ENCODE assay signal across 1 cellular context in genomic region chr19:57280165-57280912, GRCh38.
TF ChIP-seq lines count a peak whose summit lies in the region.

TSS of gene ZNF460 (plus strand) at chr19:57280485. CDS start at chr19:57280807, 322 bp downstream.

TF ChIP-seq in K562, 482 proteins besides CTCF, POLR2A, EP300 and RAD21 (continued from another document and continues in another):
- TF ChIP-seq AFF4 (CRISPR knock-in tag; IDR thresholded peaks at IDR 0.05), result no peak
- TF ChIP-seq PYGO2 (tag; IDR thresholded peaks at IDR 0.05), result no peak
- TF ChIP-seq CGGBP1 (CRISPR knock-in tag; IDR thresholded peaks at IDR 0.05), result no peak
- no peak for TF ChIP-seq MEIS2 (IDR thresholded peaks at IDR 0.05; ENCODE audit: partially characterized antibody)
- no peak for TF ChIP-seq ZNF551 (CRISPR knock-in tag; IDR thresholded peaks at IDR 0.05)
- TF ChIP-seq SMARCE1 (IDR thresholded peaks at IDR 0.05), result no peak
- TF ChIP-seq FIP1L1 (IDR thresholded peaks at IDR 0.05; ENCODE audit: low read depth, low read length, poor library complexity, severe bottlenecking), result peak; percentile 89
- TF ChIP-seq FOXK1 (CRISPR knock-in tag; IDR thresholded peaks at IDR 0.05; ENCODE audit: borderline replicate concordance), result 0 out of 2 replicates have a peak, but pooled peaks have one; percentile 79
- TF ChIP-seq DNMT1 (IDR thresholded peaks at IDR 0.05), result no peak
- no peak for TF ChIP-seq PURB (CRISPR knock-in tag; IDR thresholded peaks at IDR 0.05; ENCODE audit: low read depth)
- TF ChIP-seq ILF3 (IDR thresholded peaks at IDR 0.05; ENCODE audit: borderline replicate concordance), result no peak; the same call in 1 of the 2 replicates
- TF ChIP-seq DEAF1 (CRISPR knock-in tag; IDR thresholded peaks at IDR 0.05), result no peak
- TF ChIP-seq XRCC5 (IDR thresholded peaks at IDR 0.05; ENCODE audit: low read depth, low read length), result no peak; the same call in 1 of the 2 replicates
- no peak for TF ChIP-seq RFX7 (CRISPR knock-in tag; IDR thresholded peaks at IDR 0.05)
- peak; percentile 96 for TF ChIP-seq PHF20 (IDR thresholded peaks at IDR 0.05; ENCODE audit: partially characterized antibody)
- peak; percentile 38; the same call in 1 of the 2 replicates for TF ChIP-seq ZBED1 (IDR thresholded peaks at IDR 0.05)
- peak; percentile 76 for TF ChIP-seq ETS1 (conservative IDR thresholded peaks at IDR 0.05; ENCODE audit: control insufficient read depth, low read depth, low read length)
- TF ChIP-seq GTF3C2 (IDR thresholded peaks at IDR 0.05; ENCODE audit: borderline replicate concordance, extremely low read depth, insufficient read length), result no peak
- TF ChIP-seq RREB1 (CRISPR knock-in tag; IDR thresholded peaks at IDR 0.05), result 0 out of 2 replicates have a peak, but pooled peaks have one; percentile 20
- 0 out of 2 replicates have a peak, but pooled peaks have one; percentile 75 for TF ChIP-seq ZNF232 (CRISPR knock-in tag; IDR thresholded peaks at IDR 0.05)
- peak; percentile 68 for TF ChIP-seq PRPF4 (IDR thresholded peaks at IDR 0.05; ENCODE audit: insufficient read depth, low read depth, low read length, poor library complexity, severe bottlenecking)
- TF ChIP-seq ZBTB43 (CRISPR knock-in tag; IDR thresholded peaks at IDR 0.05), result no peak
- peak in 1 of 2 experiments; percentile 46; a peak in 1 of 4 replicates for TF ChIP-seq FOXA3 (CRISPR knock-in tag; conservative IDR thresholded peaks at IDR 0.05 in 1 of 2, IDR thresholded peaks at IDR 0.05 in 1 of 2)
- no peak for TF ChIP-seq SRF (CRISPR knock-in tag; IDR thresholded peaks at IDR 0.05)
- 0 out of 2 replicates have a peak, but pooled peaks have one; percentile 36 for TF ChIP-seq THAP7 (CRISPR knock-in tag; IDR thresholded peaks at IDR 0.05)
- TF ChIP-seq ZNF512 (tag; IDR thresholded peaks at IDR 0.05), result no peak
- peak; percentile 98 for TF ChIP-seq RBFOX2 (IDR thresholded peaks at IDR 0.05; ENCODE audit: low read depth, low read length)
- TF ChIP-seq RBBP5 (IDR thresholded peaks at IDR 0.05; ENCODE audit: borderline replicate concordance, insufficient read depth, low read length, poor library complexity, severe bottlenecking), result peak; percentile 88
- no peak for TF ChIP-seq TSHZ1 (CRISPR knock-in tag; IDR thresholded peaks at IDR 0.05)
- TF ChIP-seq ZNF140 (CRISPR knock-in tag; IDR thresholded peaks at IDR 0.05), result no peak
- TF ChIP-seq SMARCA4 (IDR thresholded peaks at IDR 0.05), result no peak; the same call in 1 of the 2 replicates
